ENCODE assay signal across 17 cellular contexts in genomic region chr1:227358079-227358358, GRCh38. TPM values are rescaled to one million over a fixed set of nuclear protein-coding genes. Genes with fewer than 3 reads are reported as not detected.
DNase-seq lines count a peak whose midpoint lies in the region; ATAC-seq and TF ChIP-seq lines count a peak whose summit lies in the region.
"Had no signal": no experiment of that assay in that cellular context is flagged by ENCODE, and none has a peak within 500 bp of the region (broad histone marks: within the 10 kb centered on the region; RNA-seq: fewer than 3 reads in every experiment).

No MANE protein-coding gene starts in this region.

- H3K79me2 ChIP-seq in parathyroid adenoma, result no peaks in the 10 kb centered on the region

- no peaks in the 10 kb centered on the region for H3K36me3 Mint-ChIP-seq in Caco-2 (ENCODE audit: insufficient read depth, unreplicated experiment)
- H3K36me3 Mint-ChIP-seq in endothelial cell (ENCODE audit: low read depth, unreplicated experiment), result no peaks in the 10 kb centered on the region
- H3K36me3 Mint-ChIP-seq: T-cell had no signal

- H3K27ac Mint-ChIP-seq in Caco-2 (ENCODE audit: unreplicated experiment) (peak overlapping the region; percentile 69), endothelial cell (ENCODE audit: unreplicated experiment) (peak overlapping the region; percentile 52)
- H3K27ac Mint-ChIP-seq: activated T-helper 2 cell treated with anti-CD3 and anti-CD28 coated beads, Interferon-gamma antibody, Interleukin-2, Interleukin-4, amounts not matched to agents 10 μg/mL and 5 μg/mL and 100 μg/mL, durations not matched to agents 14 hours and 24 hours and 36 hours; T-cell had no signal

- H3K4me1 Mint-ChIP-seq in Caco-2 (ENCODE audit: low read depth, unreplicated experiment), result peaks cover 12% of the 10 kb centered on the region
- peaks cover 20% of the 10 kb centered on the region for H3K4me1 Mint-ChIP-seq in endothelial cell (ENCODE audit: unreplicated experiment)
- H3K4me1 Mint-ChIP-seq: T-cell had no signal

- H3K4me3 ChIP-seq in Caco-2 (ENCODE audit: low read depth, low read length) (no peak overlapping the region), HUES64 (ENCODE audit: low read length) (no peak overlapping the region), parathyroid adenoma (ENCODE audit: low read depth, low read length) (no peak overlapping the region), HAP-1 (no peak overlapping the region), testis (no peak overlapping the region)

- no peaks in the 10 kb centered on the region for H3K9me3 Mint-ChIP-seq in Caco-2 (ENCODE audit: unreplicated experiment)
- no peaks in the 10 kb centered on the region for H3K9me3 Mint-ChIP-seq in endothelial cell (ENCODE audit: unreplicated experiment)
- H3K9me3 Mint-ChIP-seq: activated T-helper 2 cell treated with anti-CD3 and anti-CD28 coated beads, Interferon-gamma antibody, Interleukin-2, Interleukin-4, amounts not matched to agents 10 μg/mL and 5 μg/mL and 100 μg/mL, durations not matched to agents 14 hours and 24 hours and 36 hours; T-cell had no signal

- no TSS peak for BruUV-seq in Caco-2 (replicated peaks; lab: Mats Ljungman, UMichigan)

- H3K9me3 ChIP-seq in Caco-2 (no peaks in the 10 kb centered on the region), HUES64 (ENCODE audit: insufficient read depth, low read depth, low read length) (no peaks in the 10 kb centered on the region), parathyroid adenoma (ENCODE audit: control insufficient read depth, low read length) (no peaks in the 10 kb centered on the region), HAP-1 (no peaks in the 10 kb centered on the region), testis (no peaks in the 10 kb centered on the region)
- H3K9me3 ChIP-seq: BE2C had no signal

- ATAC-seq in GM18867 (IDR thresholded peaks at IDR 0.05; ENCODE audit: unreplicated experiment), result no peak
- ATAC-seq: T-cell had no signal

- H3K9ac ChIP-seq in HUES64 (ENCODE audit: low read depth, low read length) (peak overlapping the region; percentile 52; the same call in 1 of the 2 replicates), parathyroid adenoma (no peak overlapping the region)

- H3K27me3 Mint-ChIP-seq in Caco-2 (ENCODE audit: insufficient read depth, unreplicated experiment) (no peaks in the 10 kb centered on the region), endothelial cell (ENCODE audit: unreplicated experiment) (peaks cover 3% of the 10 kb centered on the region)

- no peak overlapping the region for H2AFZ ChIP-seq in parathyroid adenoma

- intact Hi-C loops in Caco-2 (cut with micrococcal nuclease; ENCODE audit: unreplicated experiment) (no loop called here), testis (cut with DNase I; ENCODE audit: low total_unique reads) (no loop called here)

- peak overlapping the region; percentile 79 for H3K27ac ChIP-seq in HUES64 (ENCODE audit: low read depth, low read length)
- H3K27ac ChIP-seq in parathyroid adenoma, result peak overlapping the region; percentile 55
- H3K27ac ChIP-seq in testis, result no peak overlapping the region

- POLR2A ChIA-PET in Caco-2 (lab: Charles Lee), result no interaction called here

- H3K27me3 ChIP-seq in Caco-2 (replicated peaks; ENCODE audit: control insufficient read depth, insufficient read depth, low read length), result no peaks in the 10 kb centered on the region
- H3K27me3 ChIP-seq in HUES64 (ENCODE audit: insufficient read depth, low read length), result no peaks in the 10 kb centered on the region
- no peaks in the 10 kb centered on the region for H3K27me3 ChIP-seq in parathyroid adenoma (ENCODE audit: control insufficient read depth, insufficient read depth, low read length)
- H3K27me3 ChIP-seq in HAP-1 (ENCODE audit: low read depth), result no peaks in the 10 kb centered on the region
- H3K27me3 ChIP-seq in testis, result no peaks in the 10 kb centered on the region
- H3K27me3 ChIP-seq: BE2C had no signal

- CTCF ChIA-PET in Caco-2 (lab: Charles Lee), result interaction anchor here (0.6 kb wide), 2 partner anchors 23 to 808 kb away, joined by 3 to 8 read pairs; no protein-coding TSS in a partner anchor

- no peak for TF ChIP-seq POLR2A in testis (IDR thresholded peaks at IDR 0.05)

- H3K36me3 ChIP-seq in Caco-2 (ENCODE audit: control insufficient read depth, insufficient read depth, low read length) (no peaks in the 10 kb centered on the region), HUES64 (ENCODE audit: insufficient read depth, low read length) (no peaks in the 10 kb centered on the region), parathyroid adenoma (ENCODE audit: control insufficient read depth, insufficient read depth, low read length) (no peaks in the 10 kb centered on the region), HAP-1 (replicated peaks) (no peaks in the 10 kb centered on the region), testis (ENCODE audit: low read depth, missing control alignments) (no peaks in the 10 kb centered on the region)
- H3K36me3 ChIP-seq: BE2C had no signal

- DNase-seq in Caco-2, result no peak
- DNase-seq in endothelial cell (ENCODE audit: low spot score), result no peak
- DNase-seq in HAP-1 (ENCODE audit: low spot score in 2 of 2), result no peak
- no peak for DNase-seq in NOMO-1 (lab: John Stamatoyannopoulos, UW; ENCODE audit: unreplicated experiment in 2 of 2)
- DNase-seq in testis, result no peak
- DNase-seq: activated CD4-positive, CD25-positive, alpha-beta regulatory T cell; glutamatergic neuron; NCI-H2029; NCI-H524; posterior cingulate gyrus; stimulated activated CD4-positive, alpha-beta T cell treated with anti-CD3 and anti-CD28 coated beads, Interleukin-15, amount 100 ng/mL, for 24 hours; T-cell had no signal

- H3K4me1 ChIP-seq in Caco-2 (peaks cover 17% of the 10 kb centered on the region), HUES64 (ENCODE audit: insufficient read depth, low read length) (peaks cover 20% of the 10 kb centered on the region), parathyroid adenoma (no peaks in the 10 kb centered on the region), HAP-1 (peaks cover 11% of the 10 kb centered on the region), testis (no peaks in the 10 kb centered on the region)

- in situ Hi-C loops in HAP-1 (cut with MboI; ENCODE audit: low sequenced_read_pairs), result no loop called here

- TF ChIP-seq CTCF in Caco-2 (IDR thresholded peaks at IDR 0.05; ENCODE audit: insufficient read depth in 1 of 2, low read depth in 1 of 2, low read length in 1 of 2, severe bottlenecking in 1 of 2, unreplicated experiment in 1 of 2) (no peak), endothelial cell (IDR thresholded peaks at IDR 0.05; ENCODE audit: unreplicated experiment) (no peak), parathyroid adenoma (IDR thresholded peaks at IDR 0.05) (no peak), testis (IDR thresholded peaks at IDR 0.05) (no peak)

- WGBS in HUES64, result 94% methylated on average over 5 of the region's 5 CpGs
- WGBS in testis, 2 donors, result 89% methylated on average over 5 of the region's 5 CpGs

- H3K4me2 ChIP-seq in parathyroid adenoma (ENCODE audit: low read length), result no peak overlapping the region

- H3K4me3 Mint-ChIP-seq in Caco-2 (ENCODE audit: unreplicated experiment) (no peak overlapping the region), endothelial cell (ENCODE audit: unreplicated experiment) (no peak overlapping the region)
- H3K4me3 Mint-ChIP-seq: T-cell had no signal

RNA-seq across cellular contexts. Expression of gene CDC42BPA, which starts 39.7 kb away (rescaled TPM):
- total RNA-seq in Caco-2 (2022) (38.3 and 39.8 TPM in 2 replicates), endothelial cell (ENCODE audit: unreplicated experiment) (41.4 TPM), testis (100 to 1,000 TPM; 105 to 109 TPM)
- 11.5 TPM for polyA plus RNA-seq in HUES64 (2013, experiment 1 of 2)
- 12.4 TPM for polyA plus RNA-seq in HUES64 (2013, experiment 2 of 2)
- polyA plus RNA-seq in testis (ENCODE audit: insufficient read depth, low read depth, low replicate concordance), result 39.9 TPM

Comparison
In these comparisons a context has a peak if more than half of its experiments do, and no peak if none do; other contexts are left out.
1. H3K27ac ChIP-seq: peak in HUES64 (single experiment) and parathyroid adenoma (single experiment); none in testis (0 of 2).